In the genomic region with DNA sequence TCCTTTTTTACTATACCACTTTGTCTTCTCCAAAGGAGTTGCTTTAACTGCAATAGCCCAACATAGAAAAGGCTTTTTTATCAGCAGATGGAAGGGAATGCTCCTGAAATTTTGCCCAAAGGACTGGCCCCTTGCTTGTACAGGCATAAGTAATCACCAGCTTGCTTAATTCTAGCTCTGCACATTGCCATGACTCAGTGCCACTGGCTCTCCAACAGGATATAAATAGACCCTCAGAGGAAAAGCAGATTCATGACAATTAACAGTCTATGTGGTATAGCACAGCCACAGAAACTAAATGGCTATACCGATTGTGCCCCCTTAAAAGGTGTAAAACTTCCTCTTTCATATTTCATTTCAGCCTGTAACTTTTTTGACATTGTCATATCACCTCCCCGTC, we compare ENCODE assay signal across 8 cellular contexts.
DNase-seq lines count a peak whose midpoint lies in the region; ATAC-seq and TF ChIP-seq lines count a peak whose summit lies in the region.

No MANE protein-coding gene starts in this region.

- peak; percentile 31 for DNase-seq in NK-92 treated with Interleukin-12 subunit alpha and Interleukin-12 subunit beta, amount 100 ng/mL, for 24 hours (lab: John Stamatoyannopoulos, UW)
- DNase-seq in NK-92 (lab: John Stamatoyannopoulos, UW; ENCODE audit: unreplicated experiment) (no peak), cerebellum (ENCODE audit: low spot score) (peak; percentile 73), tibial artery (peak; percentile 44 to 70), activated T-cell treated with anti-CD3 and anti-CD28 coated beads for 4 hours (no peak), NCI-H82 (lab: John Stamatoyannopoulos, UW) (no peak)
- no peak for DNase-seq in activated T-cell treated with anti-CD3 and anti-CD28 coated beads, Interleukin-2, amount 50 U/mL, for 48 hours

- TF ChIP-seq CTCF in tibial artery (IDR thresholded peaks at IDR 0.05) = no peak

- intact Hi-C loops in tibial artery (cut with DNase I; ENCODE audit: low total_unique reads) = no loop called here

- H3K27me3 ChIP-seq in tibial artery = no peaks in the 10 kb centered on the region

- no peaks in the 10 kb centered on the region for H3K9me3 ChIP-seq in tibial artery

- H3K4me3 ChIP-seq in tibial artery = no peak overlapping the region

- ATAC-seq in HG03457 (IDR thresholded peaks at IDR 0.05; ENCODE audit: unreplicated experiment) = peak; percentile 84

- peak overlapping the region in 1 of 2 donors; percentile 24 for H3K27ac ChIP-seq in tibial artery

- H3K36me3 ChIP-seq in tibial artery = no peaks in the 10 kb centered on the region

- H3K4me1 ChIP-seq in tibial artery = peaks cover 0 to 48% (median 23%) of the 10 kb centered on the region in 4 donors

Comparison
In these comparisons a context has a peak if more than half of its experiments do, and no peak if none do; other contexts are left out.
1. DNase-seq: peak in NK-92 treated with Interleukin-12 subunit alpha and Interleukin-12 subunit beta, amount 100 ng/mL, for 24 hours (single experiment), cerebellum (single experiment) and tibial artery (2 of 2); none in NK-92 (single experiment), activated T-cell treated with anti-CD3 and anti-CD28 coated beads for 4 hours (single experiment), activated T-cell treated with anti-CD3 and anti-CD28 coated beads, Interleukin-2, amount 50 U/mL, for 48 hours (0 of 2) and NCI-H82 (single experiment).